10 cellular contexts compared by ENCODE assay signal in genomic region chr10:73244866-73245477, GRCh38. TPM values are rescaled to one million over a fixed set of nuclear protein-coding genes. Genes with fewer than 3 reads are reported as not detected.
DNase-seq lines count a peak whose midpoint lies in the region; ATAC-seq and TF ChIP-seq lines count a peak whose summit lies in the region.
"Had no signal": no experiment of that assay in that cellular context is flagged by ENCODE, and none has a peak within 500 bp of the region (broad histone marks: within the 10 kb centered on the region; RNA-seq: fewer than 3 reads in every experiment).

No MANE protein-coding gene starts in this region.

- H3K27me3 Mint-ChIP-seq in MCF 10A (ENCODE audit: insufficient read depth, unreplicated experiment) = no peaks in the 10 kb centered on the region
- H3K27me3 Mint-ChIP-seq in stimulated activated naive B cell treated with anti-CD40 and anti-IgM and Interleukin-4, amounts not matched to agents 10 μg/mL and 1 μg/mL and 100 μg/mL, for 72 hours = no peaks in the 10 kb centered on the region

- no peak overlapping the region for H3K27ac ChIP-seq in breast epithelium
- H3K27ac ChIP-seq in SU-DHL-6 (ENCODE audit: low read depth, low read length) = peak overlapping the region; percentile 19
- H3K27ac ChIP-seq: SJCRH30 had no signal

- no TSS peak for BruUV-seq in MCF 10A (replicated peaks; lab: Mats Ljungman, UMichigan)

- H3K9ac ChIP-seq in SU-DHL-6 (ENCODE audit: low read length) = peak overlapping the region; percentile 86

- ATAC-seq in stimulated activated naive B cell treated with anti-CD40 and anti-IgM and Interleukin-4, amounts not matched to agents 10 μg/mL and 1 μg/mL and 100 μg/mL, for 72 hours (replicated peaks) = no peak
- ATAC-seq: left lobe of liver had no signal

- peaks cover 44% of the 10 kb centered on the region for H3K79me2 ChIP-seq in SU-DHL-6 (ENCODE audit: insufficient read depth, low read length)

- POLR2A ChIA-PET in MCF 10A (lab: Yijun Ruan, JAX) = interaction anchor here (1.1 to 4.4 kb wide), 4 partner anchors 11 to 168 kb away, joined by 3 to 64 read pairs (median 42); partner anchors contain the start of genes ANXA7, ECD and FAM149B1

- no peak for TF ChIP-seq CTCF in MCF 10A (IDR thresholded peaks at IDR 0.05; ENCODE audit: unreplicated experiment)
- TF ChIP-seq CTCF in breast epithelium (IDR thresholded peaks at IDR 0.05) = no peak
- TF ChIP-seq CTCF in SU-DHL-6 (IDR thresholded peaks at IDR 0.05; ENCODE audit: insufficient read depth, low read length, poor library complexity, severe bottlenecking) = no peak
- no peak for TF ChIP-seq CTCF in epithelial cell of proximal tubule (conservative IDR thresholded peaks at IDR 0.05; ENCODE audit: low read depth, low read length)

- H3K4me3 ChIP-seq in breast epithelium (no peak overlapping the region), SU-DHL-6 (ENCODE audit: insufficient read depth, low read length, poor library complexity, severe bottlenecking) (peak overlapping the region; percentile 90), epithelial cell of proximal tubule (ENCODE audit: low read depth, low read length) (peak overlapping the region; percentile 79)

- H3F3A ChIP-seq in SU-DHL-6 (ENCODE audit: insufficient read depth) = peaks cover 24% of the 10 kb centered on the region

- DNase-seq in MCF 10A (ENCODE audit: unreplicated experiment) = no peak
- no peak for DNase-seq in breast epithelium (ENCODE audit: low spot score in 2 of 2)
- no peak for DNase-seq in epithelial cell of proximal tubule (ENCODE audit: low read depth)
- DNase-seq in stimulated activated naive B cell treated with anti-CD40 and anti-IgM and Interleukin-4, amounts not matched to agents 10 μg/mL and 1 μg/mL and 100 μg/mL, for 72 hours = no peak
- no peak for DNase-seq in ureter (ENCODE audit: low spot score)
- DNase-seq in activated effector memory CD4-positive, alpha-beta T cell treated with anti-CD3 and anti-CD28 coated beads, Interleukin-2, amount 50 U/mL, for 16 hours = no peak
- no peak for DNase-seq in NCI-H2029 (lab: John Stamatoyannopoulos, UW)
- DNase-seq: SJCRH30 had no signal

- no peaks in the 10 kb centered on the region for H3K27me3 ChIP-seq in breast epithelium
- H3K27me3 ChIP-seq in SU-DHL-6 (ENCODE audit: low read length) = no peaks in the 10 kb centered on the region
- H3K27me3 ChIP-seq: SJCRH30 had no signal

- H3K4me1 Mint-ChIP-seq in MCF 10A (ENCODE audit: insufficient read depth, unreplicated experiment) = peaks cover 20% of the 10 kb centered on the region
- peaks cover 18 to 46% of the 10 kb centered on the region in 2 donors for H3K4me1 Mint-ChIP-seq in stimulated activated naive B cell treated with anti-CD40 and anti-IgM and Interleukin-4, amounts not matched to agents 10 μg/mL and 1 μg/mL and 100 μg/mL, for 72 hours

- CTCF ChIA-PET in MCF 10A (lab: Yijun Ruan, JAX) = interaction anchor here (0.6 kb wide), 1 partner anchor 18 kb away, joined by 4 read pairs; no protein-coding TSS in a partner anchor

- no peaks in the 10 kb centered on the region for H3K9me3 Mint-ChIP-seq in MCF 10A (ENCODE audit: unreplicated experiment)
- H3K9me3 Mint-ChIP-seq in stimulated activated naive B cell treated with anti-CD40 and anti-IgM and Interleukin-4, amounts not matched to agents 10 μg/mL and 1 μg/mL and 100 μg/mL, for 72 hours = no peaks in the 10 kb centered on the region

- peak overlapping the region; percentile 91 for H3K4me3 Mint-ChIP-seq in MCF 10A (ENCODE audit: unreplicated experiment)
- peak overlapping the region; percentile 59 to 69 for H3K4me3 Mint-ChIP-seq in stimulated activated naive B cell treated with anti-CD40 and anti-IgM and Interleukin-4, amounts not matched to agents 10 μg/mL and 1 μg/mL and 100 μg/mL, for 72 hours

- intact Hi-C loops in MCF 10A (cut with micrococcal nuclease) = no loop called here
- intact Hi-C loops in breast epithelium (cut with DNase I; ENCODE audit: low total_unique reads) = no loop called here

- H3K36me3 ChIP-seq in breast epithelium (no peaks in the 10 kb centered on the region), SU-DHL-6 (ENCODE audit: low read length) (peaks cover 38% of the 10 kb centered on the region)

- no peak overlapping the region for H2AFZ ChIP-seq in SU-DHL-6 (ENCODE audit: low read depth, low read length, severe bottlenecking)

- H3K36me3 Mint-ChIP-seq in MCF 10A (ENCODE audit: insufficient read depth, unreplicated experiment) = peaks cover 80% of the 10 kb centered on the region
- H3K36me3 Mint-ChIP-seq in stimulated activated naive B cell treated with anti-CD40 and anti-IgM and Interleukin-4, amounts not matched to agents 10 μg/mL and 1 μg/mL and 100 μg/mL, for 72 hours = peaks cover 24 to 49% of the 10 kb centered on the region in 2 donors

- H3K9me2 ChIP-seq in SU-DHL-6 (replicated peaks; ENCODE audit: insufficient read depth, low read length) = no peaks in the 10 kb centered on the region

- H4K20me1 ChIP-seq in SU-DHL-6 (ENCODE audit: low read depth, low read length) = peaks cover 8% of the 10 kb centered on the region; the same call in 1 of the 2 replicates

- TF ChIP-seq POLR2A in breast epithelium (IDR thresholded peaks at IDR 0.05) = no peak

- H3K9me3 ChIP-seq in breast epithelium (no peaks in the 10 kb centered on the region), SU-DHL-6 (ENCODE audit: insufficient read depth, low read length) (no peaks in the 10 kb centered on the region)
- H3K9me3 ChIP-seq: SJCRH30 had no signal

- H3K4me2 ChIP-seq in SU-DHL-6 (ENCODE audit: low read depth, low read length, poor library complexity, severe bottlenecking) = peak overlapping the region; percentile 91

- no peaks in the 10 kb centered on the region for H3K4me1 ChIP-seq in breast epithelium

- H3K27ac Mint-ChIP-seq in MCF 10A (ENCODE audit: low read depth, unreplicated experiment) = peak overlapping the region; percentile 95
- H3K27ac Mint-ChIP-seq in stimulated activated naive B cell treated with anti-CD40 and anti-IgM and Interleukin-4, amounts not matched to agents 10 μg/mL and 1 μg/mL and 100 μg/mL, for 72 hours = no peak overlapping the region

RNA-seq across cellular contexts. Expression of gene DNAJC9, which starts 2.1 kb away (rescaled TPM):
- total RNA-seq in MCF 10A (2022) = 33.1 and 35.1 TPM in 2 replicates
- total RNA-seq in breast epithelium = 10 to 100 TPM; 17.3 to 24.3 (median 19.0) TPM
- 69.0 and 96.4 TPM in 2 replicates for total RNA-seq in epithelial cell of proximal tubule
- 17.2 TPM for total RNA-seq in ureter

RNA-seq across cellular contexts. Expression of gene MRPS16, which starts 7.5 kb away (rescaled TPM):
- total RNA-seq in MCF 10A (2022) = 203 and 247 TPM in 2 replicates
- 10 to 100 TPM; 33.3 to 40.6 (median 40.4) TPM for total RNA-seq in breast epithelium
- total RNA-seq in epithelial cell of proximal tubule = 51.1 and 86.9 TPM in 2 replicates
- 84.2 TPM for total RNA-seq in ureter

Comparison
In these comparisons a context has a peak if more than half of its experiments do, and no peak if none do; other contexts are left out.
1. H3K4me3 ChIP-seq: peak in SU-DHL-6 (single experiment) and epithelial cell of proximal tubule (single experiment); none in breast epithelium (0 of 3).